15 cellular contexts compared by ENCODE assay signal in the genomic region with DNA sequence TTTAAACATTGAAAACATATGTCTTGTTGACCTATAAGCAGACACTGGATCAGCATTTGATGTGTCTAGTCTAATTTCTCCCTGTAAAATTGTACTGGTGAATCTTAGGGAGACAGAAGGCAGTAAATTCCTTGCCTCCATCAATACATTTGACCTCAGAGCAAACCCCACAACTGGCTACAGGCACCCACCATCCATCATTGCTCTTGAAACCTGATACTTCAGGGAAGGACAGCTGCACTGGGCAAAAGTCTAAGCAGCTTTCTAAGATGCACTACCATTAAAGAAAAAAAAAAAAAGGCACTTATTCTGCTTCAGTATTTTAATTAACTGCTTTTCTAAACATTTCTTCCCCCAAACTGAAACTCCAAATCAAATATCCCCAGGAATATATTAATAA.
DNase-seq lines count a peak whose midpoint lies in the region; ATAC-seq, FAIRE-seq and TF ChIP-seq lines count a peak whose summit lies in the region.
"Had no signal": no experiment of that assay in that cellular context is flagged by ENCODE, and none has a peak within 500 bp of the region (broad histone marks: within the 10 kb centered on the region; RNA-seq: fewer than 3 reads in every experiment).

No MANE protein-coding gene starts in this region.

- H3K4me1 ChIP-seq in stomach (no peaks in the 10 kb centered on the region), pancreas (peaks cover 0 to 5% (median 0%) of the 10 kb centered on the region in 3 donors)

- peak; percentile 53 for DNase-seq in NCI-H2227 treated with DMSO at 0.1 percent for 48 hours (lab: John Stamatoyannopoulos, UW)
- DNase-seq in NCI-H2227 (lab: John Stamatoyannopoulos, UW; ENCODE audit: unreplicated experiment): no peak
- peak; percentile 68 to 84 for DNase-seq in NCI-H524 (lab: John Stamatoyannopoulos, UW)
- DNase-seq in neural crest cell (ENCODE audit: low read depth, low spot score): no peak
- DNase-seq in stomach: no peak
- DNase-seq in mucosa of gallbladder (ENCODE audit: low spot score): no peak
- DNase-seq in pancreas: no peak
- DNase-seq: CD4-positive, CD25-positive, alpha-beta regulatory T cell; GM23248; NCI-H1930; NCI-H226; T-cell had no signal

- no peak for TF ChIP-seq CTCF in neural crest cell (conservative IDR thresholded peaks at IDR 0.05)
- TF ChIP-seq CTCF in stomach (IDR thresholded peaks at IDR 0.05): no peak
- TF ChIP-seq CTCF in pancreas (IDR thresholded peaks at IDR 0.05): no peak

- H3K9me3 Mint-ChIP-seq in neural crest cell: no peaks in the 10 kb centered on the region

- no peak for FAIRE-seq in pancreas (lab: Jason Lieb, UNC)
- FAIRE-seq: HTR-8/SVneo had no signal

- no peak for TF ChIP-seq EP300 in stomach (IDR thresholded peaks at IDR 0.05)

- H3K4me1 Mint-ChIP-seq in neural crest cell: peaks cover 52% of the 10 kb centered on the region
- H3K4me1 Mint-ChIP-seq: CD4-positive, CD25-positive, alpha-beta regulatory T cell; T-cell had no signal

- H3K27ac Mint-ChIP-seq in neural crest cell (ENCODE audit: unreplicated experiment): no peak overlapping the region
- H3K27ac Mint-ChIP-seq: CD4-positive, CD25-positive, alpha-beta regulatory T cell; T-cell had no signal

- intact Hi-C loops in stomach (cut with DNase I; ENCODE audit: low total_unique reads): no loop called here
- intact Hi-C loops in pancreas (cut with DNase I): no loop called here

- H3K36me3 Mint-ChIP-seq in neural crest cell (ENCODE audit: low read depth): peaks cover 12% of the 10 kb centered on the region
- H3K36me3 Mint-ChIP-seq: CD4-positive, CD25-positive, alpha-beta regulatory T cell; T-cell had no signal

- no peak for ATAC-seq in pancreas
- ATAC-seq: T-cell had no signal

- H3K27ac ChIP-seq in angular gyrus (ENCODE audit: low read depth, low read length) (peak overlapping the region; percentile 45), stomach (no peak overlapping the region), pancreas (no peak overlapping the region)
- H3K27ac ChIP-seq: GM23248, SK-N-MC had no signal

- H3K9me3 ChIP-seq in stomach: no peaks in the 10 kb centered on the region
- no peaks in the 10 kb centered on the region for H3K9me3 ChIP-seq in pancreas

- TF ChIP-seq POLR2A in stomach (IDR thresholded peaks at IDR 0.05): no peak

- peak overlapping the region; percentile 16 for H3K4me3 Mint-ChIP-seq in neural crest cell
- H3K4me3 Mint-ChIP-seq: CD4-positive, CD25-positive, alpha-beta regulatory T cell; T-cell had no signal

- H3K27me3 ChIP-seq in stomach (peaks cover 0 to 43% (median 9%) of the 10 kb centered on the region in 3 donors), pancreas (peaks cover 0 to 11% (median 3%) of the 10 kb centered on the region in 4 donors)

- H3K36me3 ChIP-seq in stomach: no peaks in the 10 kb centered on the region
- no peaks in the 10 kb centered on the region for H3K36me3 ChIP-seq in pancreas

- H3K4me3 ChIP-seq in stomach: no peak overlapping the region
- no peak overlapping the region for H3K4me3 ChIP-seq in pancreas
- H3K4me3 ChIP-seq: GM23248, SK-N-MC had no signal

- no peaks in the 10 kb centered on the region for H3K27me3 Mint-ChIP-seq in neural crest cell (ENCODE audit: low read depth)

Comparison
In these comparisons a context has a peak if more than half of its experiments do, and no peak if none do; other contexts are left out.
1. DNase-seq: peak in NCI-H2227 treated with DMSO at 0.1 percent for 48 hours (single experiment) and NCI-H524 (2 of 2); none in NCI-H2227 (single experiment), neural crest cell (single experiment), stomach (single experiment), mucosa of gallbladder (single experiment) and pancreas (0 of 6).